Comparison of ENCODE assay signal across 11 cellular contexts in the genomic region with DNA sequence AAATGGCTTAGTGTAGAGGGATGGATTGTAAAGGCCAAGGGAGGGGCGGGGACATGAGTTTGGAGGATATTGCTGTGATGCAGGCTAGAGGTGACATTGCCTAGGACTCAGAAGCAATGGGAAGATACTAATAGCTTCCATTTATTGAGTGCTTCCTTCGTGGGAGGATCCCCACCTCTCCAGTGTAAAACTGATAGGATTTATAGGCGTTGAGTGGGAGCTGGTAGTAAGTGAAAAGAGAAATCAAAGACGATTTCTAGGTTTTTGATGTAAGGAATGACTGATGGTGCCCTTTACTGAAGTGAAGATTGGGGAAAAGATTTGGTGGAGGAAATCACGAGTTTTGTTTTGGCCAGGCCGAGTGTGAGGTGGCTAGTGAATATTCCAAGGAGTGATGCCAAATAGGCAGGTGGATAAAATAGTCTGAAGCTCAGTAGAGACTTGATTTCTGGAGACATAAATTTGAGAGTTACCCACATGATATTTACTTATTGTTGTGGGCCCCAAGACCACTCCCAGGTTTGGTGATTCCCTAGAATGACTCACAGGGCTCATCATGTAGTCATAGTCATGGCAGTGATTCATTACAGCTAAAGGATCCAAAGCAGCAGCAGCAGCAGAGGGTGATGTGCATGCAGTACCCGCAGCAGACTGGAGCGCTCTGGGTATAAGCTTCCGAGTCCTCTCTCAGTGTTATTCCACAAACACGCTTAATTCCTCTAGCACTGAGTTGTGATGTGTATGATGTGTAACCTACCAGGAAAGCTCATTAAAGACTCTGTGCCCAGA. TPM values are rescaled to one million over a fixed set of nuclear protein-coding genes. Genes with fewer than 3 reads are reported as not detected.
A peak's percentile ranks its signal among the peaks of the same experiment; 100 is the strongest.
DNase-seq lines count a peak whose midpoint lies in the region; ATAC-seq, FAIRE-seq and TF ChIP-seq lines count a peak whose summit lies in the region.
"Had no signal": no experiment of that assay in that cellular context is flagged by ENCODE, and none has a peak within 500 bp of the region (broad histone marks: within the 10 kb centered on the region; RNA-seq: fewer than 3 reads in every experiment).

No MANE protein-coding gene starts in this region.

- H3K4me3 ChIP-seq in RWPE2 (ENCODE audit: severe bottlenecking) = no peak overlapping the region
- no peak overlapping the region for H3K4me3 ChIP-seq in psoas muscle
- H3K4me3 ChIP-seq in BE2C (ENCODE audit: low read depth, low read length) = no peak overlapping the region
- no peak overlapping the region for H3K4me3 ChIP-seq in pancreas

- DNase-seq in ELR (ENCODE audit: low read depth) (peak; percentile 99), RWPE2 (ENCODE audit: low spot score) (peak; percentile 96), dermis blood vessel endothelial cell (peak; percentile 54), psoas muscle (peak; percentile 17 to 67), BE2C (no peak), AML-193 (lab: John Stamatoyannopoulos, UW) (no peak), pancreas (no peak)
- DNase-seq: aorta, immature natural killer cell, NCI-H1092 had no signal

- H3K27ac ChIP-seq in RWPE2 (ENCODE audit: poor library complexity, severe bottlenecking) (peak overlapping the region; percentile 49), psoas muscle (peak overlapping the region; percentile 69), pancreas (no peak overlapping the region)

- TF ChIP-seq CTCF in RWPE2 (IDR thresholded peaks at IDR 0.05; ENCODE audit: poor library complexity, severe bottlenecking) = peak; percentile 64
- no peak for TF ChIP-seq CTCF in psoas muscle (IDR thresholded peaks at IDR 0.05)
- TF ChIP-seq CTCF in BE2C (IDR thresholded peaks at IDR 0.05; ENCODE audit: low read depth, low read length) = no peak
- TF ChIP-seq CTCF in pancreas (IDR thresholded peaks at IDR 0.05) = no peak

- H3K36me3 ChIP-seq in RWPE2 (ENCODE audit: low read depth) (peaks cover 92% of the 10 kb centered on the region), psoas muscle (ENCODE audit: insufficient read depth in 1 of 2, low read depth in 1 of 2) (peaks cover 0 to 78% of the 10 kb centered on the region in 2 donors), BE2C (peaks cover 60% of the 10 kb centered on the region), pancreas (peaks cover 0 to 21% (median 4%) of the 10 kb centered on the region in 3 donors)

- H3K9me3 ChIP-seq in RWPE2 (ENCODE audit: severe bottlenecking) (no peaks in the 10 kb centered on the region), psoas muscle (no peaks in the 10 kb centered on the region), BE2C (no peaks in the 10 kb centered on the region), pancreas (no peaks in the 10 kb centered on the region)

- H3K27me3 ChIP-seq in RWPE2 (ENCODE audit: insufficient read depth, poor library complexity, severe bottlenecking) (no peaks in the 10 kb centered on the region), psoas muscle (ENCODE audit: insufficient read depth in 3 of 3, low read length in 2 of 3) (no peaks in the 10 kb centered on the region), BE2C (no peaks in the 10 kb centered on the region), pancreas (no peaks in the 10 kb centered on the region)

- peak; percentile 100 for ATAC-seq in RWPE2 (ENCODE audit: low read depth)
- peak; percentile 88 to 97 (median 94) for ATAC-seq in psoas muscle
- no peak for ATAC-seq in pancreas
- ATAC-seq in HG03378 (IDR thresholded peaks at IDR 0.05; ENCODE audit: unreplicated experiment) = no peak

- intact Hi-C loops in psoas muscle (cut with DNase I) (no loop called here), pancreas (cut with DNase I) (no loop called here)

- H3K4me1 ChIP-seq in RWPE2 (ENCODE audit: insufficient read depth, poor library complexity, severe bottlenecking) (peaks cover 21% of the 10 kb centered on the region), psoas muscle (peaks cover 50% of the 10 kb centered on the region), BE2C (no peaks in the 10 kb centered on the region; the same call in 1 of the 2 replicates), pancreas (no peaks in the 10 kb centered on the region)

- 71 to 90% (median 77%) methylated on average over 10 of the region's 10 CpGs for WGBS in psoas muscle, 3 donors
- WGBS in pancreas, 2 donors = 90 to 94% methylated on average over 10 of the region's 10 CpGs

- no peak for FAIRE-seq in pancreas (lab: Jason Lieb, UNC)

RNA-seq across cellular contexts. Expression of gene RPRD1B, which starts 10.2 kb away (rescaled TPM):
- total RNA-seq in dermis blood vessel endothelial cell (17.7 and 22.1 TPM in 2 replicates), psoas muscle (10 to 100 TPM; 32.7 to 55.7 (median 44.4) TPM), pancreas (10 to 100 TPM in 5 of 6 donors, 1 to 10 TPM in 1; 9.2 to 19.7 (median 12.8) TPM)
- polyA plus RNA-seq in psoas muscle (10 to 100 TPM; 14.0 to 29.9 (median 29.4) TPM), pancreas (1 to 10 TPM; 6.0 to 9.3 TPM)
- polyA plus RNA-seq in BE2C (2012; ENCODE audit: insufficient read depth, insufficient read length, low read depth) = 23.5 TPM

RNA-seq across cellular contexts. Expression of gene TTI1, which starts 10.4 kb away (rescaled TPM):
- total RNA-seq in dermis blood vessel endothelial cell = 18.5 and 22.2 TPM in 2 replicates
- 10 to 100 TPM; 11.9 to 24.0 (median 14.8) TPM for total RNA-seq in psoas muscle
- polyA plus RNA-seq in psoas muscle = 10 to 100 TPM; 11.4 to 29.7 (median 19.5) TPM
- 17.8 TPM for polyA plus RNA-seq in BE2C (2012; ENCODE audit: insufficient read depth, insufficient read length, low read depth)
- total RNA-seq in pancreas = 10 to 100 TPM; 10.2 to 18.0 (median 11.2) TPM
- polyA plus RNA-seq in pancreas = 10 to 100 TPM; 10.1 to 15.3 TPM

Comparison
In these comparisons a context has a peak if more than half of its experiments do, and no peak if none do; other contexts are left out.
1. DNase-seq: peak in ELR (single experiment), RWPE2 (single experiment), dermis blood vessel endothelial cell (single experiment) and psoas muscle (2 of 2); none in BE2C (single experiment), AML-193 (0 of 2) and pancreas (0 of 6).
2. ATAC-seq: peak in RWPE2 (single experiment) and psoas muscle (4 of 4); none in pancreas (0 of 4) and HG03378 (single experiment).
3. H3K27ac ChIP-seq: peak in RWPE2 (single experiment) and psoas muscle (single experiment); none in pancreas (0 of 4).